9 cellular contexts compared by ENCODE assay signal in the genomic region with DNA sequence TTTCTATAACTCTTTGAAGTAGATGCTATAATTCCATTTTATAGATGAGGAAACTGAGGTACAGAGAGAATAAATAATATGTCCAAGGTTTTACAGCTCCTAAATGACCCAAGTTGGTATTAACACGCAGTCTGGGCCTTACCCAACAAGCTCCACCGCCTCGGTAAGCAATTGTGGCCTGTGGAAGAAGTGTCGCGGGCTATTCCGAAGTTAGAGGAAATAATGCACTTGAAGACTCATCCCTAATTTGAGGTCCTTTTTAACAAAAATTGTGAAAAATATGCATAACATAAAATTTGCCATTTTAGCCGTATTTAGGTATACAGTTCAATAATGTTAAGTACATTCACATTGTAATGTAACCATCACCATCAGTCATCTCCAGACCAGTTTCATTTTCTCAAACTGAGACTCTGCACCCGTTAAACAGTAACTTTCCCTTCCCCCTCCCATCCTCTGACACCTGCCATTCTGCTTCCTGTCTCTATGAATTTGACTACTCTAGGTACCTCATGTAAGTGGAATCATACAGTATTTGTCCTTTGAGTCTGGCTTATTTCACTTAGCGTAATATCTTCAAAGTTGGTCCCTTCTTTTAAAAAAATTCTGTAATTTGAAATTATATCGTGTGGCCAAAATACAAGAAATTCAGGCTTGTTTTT.
DNase-seq lines count a peak whose midpoint lies in the region; ATAC-seq lines count a peak whose summit lies in the region.
"Had no signal": no experiment of that assay in that cellular context is flagged by ENCODE, and none has a peak within 500 bp of the region (broad histone marks: within the 10 kb centered on the region; RNA-seq: fewer than 3 reads in every experiment).

No MANE protein-coding gene starts in this region.

- ATAC-seq in GM18498 (IDR thresholded peaks at IDR 0.05; ENCODE audit: unreplicated experiment) (peak; percentile 78), GM19468 (IDR thresholded peaks at IDR 0.05; ENCODE audit: extremely low read depth, unreplicated experiment) (peak; percentile 57), HG03159 (IDR thresholded peaks at IDR 0.05; ENCODE audit: unreplicated experiment) (peak; percentile 79)

- DNase-seq in central memory CD4-positive, alpha-beta T cell, result peak; percentile 18
- no peak for DNase-seq in anterior cingulate cortex (lab: John Stamatoyannopoulos, UW)
- DNase-seq in GM19238 (ENCODE audit: insufficient read length, low spot score), result no peak
- DNase-seq in T1000 (lab: John Stamatoyannopoulos, UW), result no peak
- DNase-seq in HPDE6-E6E7 (ENCODE audit: extremely low spot score), result no peak
- DNase-seq: tibial artery had no signal
